ENCODE assay signal across 20 cellular contexts in the genomic region with DNA sequence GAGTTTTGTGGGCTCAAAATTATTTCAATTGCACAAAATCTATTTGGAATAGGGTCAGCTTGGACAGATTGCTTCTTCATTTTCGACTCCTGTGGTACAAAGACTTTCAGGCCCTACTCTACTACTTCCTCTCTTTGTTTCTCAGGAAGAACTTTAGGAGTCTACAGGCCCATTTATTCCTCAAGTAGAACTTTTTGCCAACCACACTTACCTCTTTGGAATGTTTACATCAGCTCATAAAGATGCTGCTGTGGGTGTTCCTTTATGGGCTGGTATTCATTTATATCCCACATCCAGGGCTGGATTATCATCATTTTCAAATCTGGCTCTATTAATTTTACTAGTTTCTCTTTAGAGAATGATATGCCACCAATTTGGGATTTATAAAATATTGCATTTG. TPM values are rescaled to one million over a fixed set of nuclear protein-coding genes. Genes with fewer than 3 reads are reported as not detected.
"Had no signal": no experiment of that assay in that cellular context is flagged by ENCODE, and none has a peak within 500 bp of the region (broad histone marks: within the 10 kb centered on the region; RNA-seq: fewer than 3 reads in every experiment).

No MANE protein-coding gene starts in this region.

- H3K27ac ChIP-seq: ascending aorta, epithelial cell of prostate, upper lobe of left lung, VCaP had no signal

- H3K4me1 ChIP-seq: upper lobe of left lung had no signal

- H3K4me3 ChIP-seq: ascending aorta, lung, mucosa of descending colon, upper lobe of left lung had no signal

- H3K36me3 ChIP-seq: ascending aorta, upper lobe of left lung had no signal

- DNase-seq: activated CD4-positive, alpha-beta memory T cell treated with anti-CD3 and anti-CD28 coated beads for 36 hours; activated CD8-positive, alpha-beta memory T cell treated with anti-CD3 and anti-CD28 coated beads, Interleukin-2, amount 50 U/mL, for 4 hours; activated gamma-delta T cell treated with Interleukin-2 at 50 U/mL for 16 hours; activated naive CD8-positive, alpha-beta T cell treated with anti-CD3 and anti-CD28 coated beads for 36 hours; activated T-cell treated with anti-CD3 and anti-CD28 coated beads, Interleukin-2, amount 50 U/mL, for 72 hours; effector CD4-positive, alpha-beta T cell; glutamatergic neuron; immature natural killer cell; left cardiac atrium; mucosa of descending colon; stimulated activated CD4-positive, alpha-beta T cell treated with anti-CD3 and anti-CD28 coated beads, Interleukin-4, amount 100 ng/mL, for 1 hour; T-helper 9 cell; upper lobe of left lung had no signal

- H3K27me3 ChIP-seq: ascending aorta, upper lobe of left lung had no signal

- H3K9me3 ChIP-seq: ascending aorta, mucosa of descending colon, upper lobe of left lung had no signal

- ATAC-seq: activated T-cell treated with anti-CD3 and anti-CD28 coated beads, Interleukin-2, amount 50 U/mL, for 72 hours; left cardiac atrium; mucosa of descending colon; natural killer cell treated with Interleukin-12 subunit alpha and Interleukin-12 subunit beta and Interleukin-15 and Interleukin-18, amount 100 ng/mL, for 72 hours; sciatic nerve had no signal

RNA-seq across cellular contexts. Expression of gene TNFSF18, which starts 46.3 kb away (rescaled TPM):
- total RNA-seq: activated CD4-positive, alpha-beta memory T cell treated with anti-CD3 and anti-CD28 coated beads for 36 hours; activated naive CD8-positive, alpha-beta T cell treated with anti-CD3 and anti-CD28 coated beads for 36 hours; activated T-cell treated with anti-CD3 and anti-CD28 coated beads, Interleukin-2, amount 50 U/mL, for 72 hours; ascending aorta; cardiac septum had no signal
- polyA plus RNA-seq: immature natural killer cell had no signal
